ENCODE assay signal across 24 cellular contexts in the genomic region with DNA sequence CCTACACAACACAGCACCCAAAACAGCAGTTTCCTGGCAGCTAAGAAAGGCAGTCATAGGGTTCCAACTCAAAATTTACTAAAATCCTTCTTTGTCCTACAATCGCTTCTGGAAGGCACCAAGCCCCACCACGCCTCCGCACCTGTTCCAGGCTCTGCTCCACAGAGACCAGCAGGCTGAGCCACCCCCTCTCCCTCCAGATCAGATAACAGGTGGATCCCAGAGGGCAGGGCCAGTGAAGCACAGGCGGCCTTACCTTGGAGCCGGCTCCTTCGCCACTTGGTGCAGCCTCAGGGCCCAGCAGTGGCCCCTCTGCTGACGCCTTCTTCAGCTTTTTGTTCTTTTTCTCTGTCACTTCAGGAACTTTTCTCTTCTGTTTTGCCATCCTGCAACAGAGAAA. TPM values are rescaled to one million over a fixed set of nuclear protein-coding genes. Genes with fewer than 3 reads are reported as not detected.
DNase-seq lines count a peak whose midpoint lies in the region; ATAC-seq and TF ChIP-seq lines count a peak whose summit lies in the region.
"Had no signal": no experiment of that assay in that cellular context is flagged by ENCODE, and none has a peak within 500 bp of the region (broad histone marks: within the 10 kb centered on the region; RNA-seq: fewer than 3 reads in every experiment).

No MANE protein-coding gene starts in this region.

- no peak overlapping the region for H3K4me3 Mint-ChIP-seq in activated CD4-positive, alpha-beta T cell treated with anti-CD3 and anti-CD28 coated beads, Interleukin-2, amount 10 ng/mL, durations not matched to agents 7 days and 5 days
- H3K4me3 Mint-ChIP-seq: CD14-positive monocyte, IgD-negative memory B cell had no signal

- TF ChIP-seq EP300 in SK-N-SH (IDR thresholded peaks at IDR 0.05; ENCODE audit: borderline replicate concordance in 1 of 2, low read depth in 1 of 2, low read length in 1 of 2) = no peak

- peaks cover 38% of the 10 kb centered on the region for H3K79me2 ChIP-seq in SK-N-SH (ENCODE audit: insufficient read depth)

- H3K9me3 Mint-ChIP-seq in activated CD4-positive, alpha-beta T cell treated with anti-CD3 and anti-CD28 coated beads, Interleukin-2, amount 10 ng/mL, durations not matched to agents 7 days and 5 days = peaks cover 2% of the 10 kb centered on the region

- H3K9ac ChIP-seq in SK-N-SH = no peak overlapping the region
- H3K9ac ChIP-seq: KMS-11 had no signal

- H3K4me1 Mint-ChIP-seq in activated CD4-positive, alpha-beta T cell treated with anti-CD3 and anti-CD28 coated beads, Interleukin-2, amount 10 ng/mL, durations not matched to agents 7 days and 5 days = no peaks in the 10 kb centered on the region

- H3F3A ChIP-seq in SK-N-SH (replicated peaks; ENCODE audit: insufficient read depth) = no peaks in the 10 kb centered on the region

- H3K4me3 ChIP-seq in SK-N-SH (ENCODE audit: low read depth in 2 of 2, low read length in 1 of 2) (no peak overlapping the region), lower lobe of right lung (no peak overlapping the region), spleen (no peak overlapping the region)
- H3K4me3 ChIP-seq: Peyer's patch, SJSA1 had no signal

- POLR2A ChIA-PET in SK-N-SH (lab: Yijun Ruan, JAX) = no interaction called here
- POLR2A ChIA-PET in activated CD4-positive, alpha-beta T cell treated with anti-CD3 and anti-CD28 coated beads, Interleukin-2, amount 10 ng/mL, durations not matched to agents 7 days and 5 days (lab: Charles Lee) = no interaction called here

- peaks cover 7% of the 10 kb centered on the region for H3K36me3 Mint-ChIP-seq in activated CD4-positive, alpha-beta T cell treated with anti-CD3 and anti-CD28 coated beads, Interleukin-2, amount 10 ng/mL, durations not matched to agents 7 days and 5 days (ENCODE audit: low read depth)
- H3K36me3 Mint-ChIP-seq: CD14-positive monocyte had no signal

- CTCF ChIA-PET in SK-N-SH (lab: Yijun Ruan, JAX) = interaction anchor here (6.4 kb wide), 1 partner anchor 134 kb away, joined by 65 read pairs; no protein-coding TSS in a partner anchor
- CTCF ChIA-PET in activated CD4-positive, alpha-beta T cell treated with anti-CD3 and anti-CD28 coated beads, Interleukin-2, amount 10 ng/mL, durations not matched to agents 7 days and 5 days (lab: Charles Lee) = no interaction called here

- no peaks in the 10 kb centered on the region for H3K27me3 ChIP-seq in SK-N-SH (ENCODE audit: insufficient read depth)
- H3K27me3 ChIP-seq in lower lobe of right lung (ENCODE audit: low read depth) = no peaks in the 10 kb centered on the region
- no peaks in the 10 kb centered on the region for H3K27me3 ChIP-seq in spleen (replicated peaks in 1 of 7)
- H3K27me3 ChIP-seq: BE2C, Peyer's patch, SJSA1 had no signal

- TF ChIP-seq RAD21 in SK-N-SH (IDR thresholded peaks at IDR 0.05; ENCODE audit: low read length) = no peak

- WGBS in SK-N-SH (ENCODE audit: low lambda C conversion rate) = 95% methylated on average over 7 of the region's 7 CpGs
- WGBS in spleen, 5 donors = 95 to 99% (median 97%) methylated on average over 7 of the region's 7 CpGs

- H2AFZ ChIP-seq in SK-N-SH (ENCODE audit: low read depth) = no peak overlapping the region

- no peaks in the 10 kb centered on the region for H3K9me3 ChIP-seq in SK-N-SH
- no peaks in the 10 kb centered on the region for H3K9me3 ChIP-seq in lower lobe of right lung
- H3K9me3 ChIP-seq in spleen = peaks cover 0 to 4% (median 0%) of the 10 kb centered on the region in 8 donors
- H3K9me3 ChIP-seq: BE2C, Peyer's patch, SJSA1 had no signal

- H3K4me2 ChIP-seq in SK-N-SH = no peak overlapping the region
- H3K4me2 ChIP-seq: KMS-11 had no signal

- H3K9me2 ChIP-seq in SK-N-SH = no peaks in the 10 kb centered on the region

- H3K4me1 ChIP-seq in SK-N-SH (ENCODE audit: control insufficient read depth in 1 of 2, insufficient read depth in 2 of 2, low read depth in 1 of 2, low read length in 1 of 2) (0 out of 4 replicates have a peak, but pooled peaks cover 0 to 8% of the 10 kb centered on the region in 2 experiments), lower lobe of right lung (no peaks in the 10 kb centered on the region), spleen (peaks cover 0 to 18% (median 4%) of the 10 kb centered on the region in 6 donors)
- H3K4me1 ChIP-seq: BE2C, Peyer's patch, SJSA1 had no signal

- no peaks in the 10 kb centered on the region for H3K27me3 Mint-ChIP-seq in activated CD4-positive, alpha-beta T cell treated with anti-CD3 and anti-CD28 coated beads, Interleukin-2, amount 10 ng/mL, durations not matched to agents 7 days and 5 days
- H3K27me3 Mint-ChIP-seq: IgD-negative memory B cell had no signal

- peaks cover 15 to 21% of the 10 kb centered on the region in 2 experiments for H3K36me3 ChIP-seq in SK-N-SH (replicated peaks in 1 of 2; ENCODE audit: control insufficient read depth in 1 of 2, insufficient read depth in 2 of 2, low read length in 1 of 2)
- H3K36me3 ChIP-seq in lower lobe of right lung = peaks cover 19% of the 10 kb centered on the region
- peaks cover 0 to 26% (median 2%) of the 10 kb centered on the region in 6 donors for H3K36me3 ChIP-seq in spleen
- H3K36me3 ChIP-seq: Peyer's patch, SJSA1 had no signal

- TF ChIP-seq CTCF in SK-N-SH (IDR thresholded peaks at IDR 0.05) (no peak), lower lobe of right lung (IDR thresholded peaks at IDR 0.05) (no peak), spleen (IDR thresholded peaks at IDR 0.05 in 8 of 11, conservative IDR thresholded peaks at IDR 0.05 in 3 of 11) (no peak)

- DNase-seq in SK-N-SH (peak; percentile 14), NCI-H2171 treated with DMSO at 0.1 percent for 48 hours (lab: John Stamatoyannopoulos, UW) (peak; percentile 75), lower lobe of right lung (peak; percentile 37), spleen (peak; percentile 55), epidermal melanocyte (ENCODE audit: insufficient read length, low spot score) (no peak)
- DNase-seq in stimulated activated CD4-positive, alpha-beta T cell treated with anti-CD3 and anti-CD28 coated beads, Interleukin-2, amount 100 ng/mL, for 48 hours = no peak
- DNase-seq in activated CD4-positive, alpha-beta T cell treated with anti-CD3 and anti-CD28 coated beads, Interleukin-2, amount 10 ng/mL, durations not matched to agents 7 days and 5 days = no peak
- DNase-seq: BE2C, Calu3, DMS79 treated with DMSO at 0.1 percent for 48 hours, GF-D8, HCEC 1CT, MM.1S, NCI-H2029, NCI-H2227 treated with DMSO at 0.1 percent for 48 hours, NCI-H526 treated with DMSO at 0.1 percent for 48 hours, Peyer's patch had no signal

- H3K27ac ChIP-seq in SK-N-SH (ENCODE audit: low read depth in 2 of 2, low read length in 1 of 2) = no peak overlapping the region
- no peak overlapping the region for H3K27ac ChIP-seq in lower lobe of right lung
- H3K27ac ChIP-seq in spleen = no peak overlapping the region
- H3K27ac ChIP-seq: 22Rv1, HL-60, KMS-11, Peyer's patch, SJSA1 had no signal

- H3K27ac Mint-ChIP-seq in activated CD4-positive, alpha-beta T cell treated with anti-CD3 and anti-CD28 coated beads, Interleukin-2, amount 10 ng/mL, durations not matched to agents 7 days and 5 days = no peak overlapping the region

- intact Hi-C loops in lower lobe of right lung (cut with DNase I) = no loop called here
- intact Hi-C loops in spleen (cut with DNase I; ENCODE audit: low total_unique reads) = no loop called here

- H4K20me1 ChIP-seq in SK-N-SH (ENCODE audit: insufficient read depth) = peaks cover 10% of the 10 kb centered on the region; the same call in 1 of the 2 replicates

- ATAC-seq in SK-N-SH treated with all-trans-retinoic acid at 6 μM for 48 hours (no peak), lower lobe of right lung (no peak)

- TF ChIP-seq POLR2A in spleen (IDR thresholded peaks at IDR 0.05) = no peak

TF ChIP-seq in SK-N-SH, 30 proteins besides CTCF, POLR2A, EP300 and RAD21 (continues in another document):
- TF ChIP-seq POLR2AphosphoS5 (IDR thresholded peaks at IDR 0.05; ENCODE audit: low read depth, low read length) (no peak), ELF1 (IDR thresholded peaks at IDR 0.05) (no peak), USF2 (IDR thresholded peaks at IDR 0.05; ENCODE audit: borderline replicate concordance, low read depth, low read length) (no peak), SMC3 (IDR thresholded peaks at IDR 0.05; ENCODE audit: low read depth, low read length) (no peak)

TF ChIP-seq in SK-N-SH treated with all-trans-retinoic acid at 6 μM for 48 hours, 23 proteins besides CTCF, POLR2A, EP300 and RAD21 (continues in another document):
- TF ChIP-seq TCF4 (CRISPR knock-in tag; IDR thresholded peaks at IDR 0.05; ENCODE audit: borderline replicate concordance) (no peak), TOX (CRISPR knock-in tag; IDR thresholded peaks at IDR 0.05; ENCODE audit: borderline replicate concordance) (no peak), PPARA (CRISPR knock-in tag; IDR thresholded peaks at IDR 0.05; ENCODE audit: borderline replicate concordance) (no peak)

RNA-seq across cellular contexts. Expression of gene ZFAND2A, which starts 33.0 kb away (rescaled TPM):
- polyA plus RNA-seq in SK-N-SH (2012; rRNA removed) (38.9 and 48.5 TPM in 2 replicates), spleen (10 to 100 TPM; 31.4 to 41.7 (median 32.7) TPM)
- polyA plus RNA-seq in SK-N-SH (2012; cell fraction: cytosol; rRNA removed) = 35.7 and 38.9 TPM in 2 replicates
- 53.1 and 58.2 TPM in 2 replicates for polyA plus RNA-seq in SK-N-SH (2012; cell fraction: nucleus; rRNA removed)
- total RNA-seq in lower lobe of right lung (14.8 TPM), spleen (10 to 100 TPM; 18.3 to 40.3 (median 22.9) TPM)
- 10 to 100 TPM; 23.3 to 24.0 TPM for total RNA-seq in activated CD4-positive, alpha-beta T cell treated with anti-CD3 and anti-CD28 coated beads, Interleukin-2, amount 10 ng/mL, durations not matched to agents 7 days and 5 days

RNA-seq across cellular contexts. Expression of gene GPER1, which starts 39.1 kb away (rescaled TPM):
- polyA plus RNA-seq in SK-N-SH (2012; rRNA removed) (4.0 and 6.4 TPM in 2 replicates), spleen (1 to 10 TPM; 3.7 to 6.4 (median 3.9) TPM)
- polyA plus RNA-seq in SK-N-SH (2012; cell fraction: cytosol; rRNA removed) = 2.2 and 4.1 TPM in 2 replicates
- polyA plus RNA-seq in SK-N-SH (2012; cell fraction: nucleus; rRNA removed) = 4.3 and 5.5 TPM in 2 replicates
- total RNA-seq in lower lobe of right lung (26.0 TPM), spleen (10 to 100 TPM in 1 of 7 donors, 1 to 10 TPM in 6; 3.0 to 14.2 (median 6.1) TPM)
- total RNA-seq in activated CD4-positive, alpha-beta T cell treated with anti-CD3 and anti-CD28 coated beads, Interleukin-2, amount 10 ng/mL, durations not matched to agents 7 days and 5 days = under 1 TPM in 1 of 2 experiments, not detected in 1; 0.08 TPM
- total RNA-seq: SJSA1 had no signal

Comparison
In these comparisons a context has a peak if more than half of its experiments do, and no peak if none do; other contexts are left out.
1. DNase-seq: peak in SK-N-SH (single experiment), NCI-H2171 treated with DMSO at 0.1 percent for 48 hours (single experiment), lower lobe of right lung (single experiment) and spleen (single experiment); none in epidermal melanocyte (single experiment), stimulated activated CD4-positive, alpha-beta T cell treated with anti-CD3 and anti-CD28 coated beads, Interleukin-2, amount 100 ng/mL, for 48 hours (0 of 2) and activated CD4-positive, alpha-beta T cell treated with anti-CD3 and anti-CD28 coated beads, Interleukin-2, amount 10 ng/mL, durations not matched to agents 7 days and 5 days (single experiment).